Comparison of ENCODE assay signal across 12 cellular contexts in genomic region chr1:160942926-160943325, GRCh38. TPM values are rescaled to one million over a fixed set of nuclear protein-coding genes. Genes with fewer than 3 reads are reported as not detected.
DNase-seq lines count a peak whose midpoint lies in the region; ATAC-seq and TF ChIP-seq lines count a peak whose summit lies in the region.
"Had no signal": no experiment of that assay in that cellular context is flagged by ENCODE, and none has a peak within 500 bp of the region (broad histone marks: within the 10 kb centered on the region; RNA-seq: fewer than 3 reads in every experiment).

No MANE protein-coding gene starts in this region.

- H3K4me1 ChIP-seq in gastroesophageal sphincter: no peaks in the 10 kb centered on the region
- H3K4me1 ChIP-seq: pancreas had no signal

- H3K4me3 ChIP-seq in gastroesophageal sphincter: no peak overlapping the region
- H3K4me3 ChIP-seq: pancreas had no signal

- H3K27ac ChIP-seq in gastroesophageal sphincter: no peak overlapping the region
- H3K27ac ChIP-seq: pancreas had no signal

- H3K36me3 ChIP-seq in gastroesophageal sphincter: no peaks in the 10 kb centered on the region
- H3K36me3 ChIP-seq: pancreas had no signal

- ATAC-seq in HG02981 (IDR thresholded peaks at IDR 0.05; ENCODE audit: unreplicated experiment) (no peak), gastroesophageal sphincter (no peak), GM19397 (IDR thresholded peaks at IDR 0.05; ENCODE audit: unreplicated experiment) (no peak)

- TF ChIP-seq POLR2A in gastroesophageal sphincter (IDR thresholded peaks at IDR 0.05): no peak

- H3K27me3 ChIP-seq in gastroesophageal sphincter: peaks cover 24% of the 10 kb centered on the region
- H3K27me3 ChIP-seq: pancreas had no signal

- no peak for TF ChIP-seq EP300 in gastroesophageal sphincter (IDR thresholded peaks at IDR 0.05)

- H3K9me3 ChIP-seq in gastroesophageal sphincter: peaks cover 0 to 18% (median 0%) of the 10 kb centered on the region in 3 donors
- H3K9me3 ChIP-seq: pancreas had no signal

- TF ChIP-seq CTCF in gastroesophageal sphincter (IDR thresholded peaks at IDR 0.05): no peak

- peak; percentile 52 for DNase-seq in NCI-H82 (lab: John Stamatoyannopoulos, UW)
- no peak for DNase-seq in NCI-H82 treated with DMSO at 0.1 percent for 48 hours (lab: John Stamatoyannopoulos, UW; ENCODE audit: unreplicated experiment)
- peak; percentile 34 for DNase-seq in M059J (ENCODE audit: low read depth)
- peak; percentile 34 for DNase-seq in dermis blood vessel endothelial cell
- DNase-seq in renal cortical epithelial cell (ENCODE audit: low read depth): peak; percentile 24
- DNase-seq: activated gamma-delta T cell treated with Interleukin-2 at 50 U/mL for 16 hours, NCI-H2171 treated with DMSO at 0.1 percent for 48 hours, pancreas had no signal

- 67 to 86% methylated on average over 1 to 3 of the region's 3 CpGs for WGBS in gastroesophageal sphincter (ENCODE audit: low coverage in 1 of 2), 2 donors

RNA-seq across cellular contexts. Expression of gene ITLN2, which starts 11.7 kb away (rescaled TPM):
- total RNA-seq in M059J (2014; rRNA removed; shearing (Covaris generic)): not detected in 2 replicates
- not detected in 2 replicates for total RNA-seq in dermis blood vessel endothelial cell
- total RNA-seq in renal cortical epithelial cell: not detected in 2 replicates
- not detected for total RNA-seq in gastroesophageal sphincter
- total RNA-seq: dermis microvascular lymphatic vessel endothelial cell, pancreas had no signal

RNA-seq across cellular contexts. Expression of gene ITLN1, which starts 57.9 kb away (rescaled TPM):
- not detected in 2 replicates for total RNA-seq in M059J (2014; rRNA removed; shearing (Covaris generic))
- total RNA-seq in dermis blood vessel endothelial cell (not detected in 2 replicates), renal cortical epithelial cell (not detected in 2 replicates), gastroesophageal sphincter (1 to 10 TPM in 1 of 4 donors, under 1 TPM in 1, not detected in 2; 0.46 to 1.9 TPM)
- total RNA-seq: dermis microvascular lymphatic vessel endothelial cell had no signal
